ENCODE assay signal across 28 cellular contexts in genomic region chr20:20229595-20229994, GRCh38.
DNase-seq lines count a peak whose midpoint lies in the region; ATAC-seq, FAIRE-seq and TF ChIP-seq lines count a peak whose summit lies in the region.
"Had no signal": no experiment of that assay in that cellular context is flagged by ENCODE, and none has a peak within 500 bp of the region (broad histone marks: within the 10 kb centered on the region; RNA-seq: fewer than 3 reads in every experiment).

No MANE protein-coding gene starts in this region.

- in situ Hi-C loops in GM12878 (cut with MboI) = no loop called here

- H3K9me3 Mint-ChIP-seq in activated CD8-positive, alpha-beta T cell treated with anti-CD3 and anti-CD28 coated beads, Interleukin-2, amount 10 ng/mL, durations not matched to agents 7 days and 5 days (ENCODE audit: insufficient read depth) = no peaks in the 10 kb centered on the region
- peaks cover 5% of the 10 kb centered on the region for H3K9me3 Mint-ChIP-seq in activated CD8-positive, alpha-beta T cell treated with anti-CD3 and anti-CD28 coated beads for 36 hours
- H3K9me3 Mint-ChIP-seq: activated naive CD8-positive, alpha-beta T cell treated with anti-CD3 and anti-CD28 coated beads, Interleukin-2, amount 50 U/mL, for 24 hours; activated T-helper 2 cell treated with anti-CD3 and anti-CD28 coated beads, Interferon-gamma antibody, Interleukin-2, Interleukin-4, amounts not matched to agents 10 μg/mL and 5 μg/mL and 100 μg/mL, durations not matched to agents 14 hours and 24 hours and 36 hours; HFFc6; natural killer cell had no signal

- intact Hi-C loops in left ventricle myocardium inferior (cut with micrococcal nuclease) = no loop called here
- intact Hi-C loops in Right ventricle myocardium superior (cut with DNase I) = no loop called here
- intact Hi-C loops in GM12878 (cut with micrococcal nuclease; ENCODE audit: unreplicated experiment) = no loop called here
- intact Hi-C loops in activated CD8-positive, alpha-beta T cell treated with anti-CD3 and anti-CD28 coated beads for 36 hours (cut with micrococcal nuclease) = no loop called here

- FAIRE-seq in GM12878 (lab: Jason Lieb, UNC) (no peak), frontal cortex (lab: Jason Lieb, UNC) (no peak)
- FAIRE-seq: D721Med, endothelial cell of umbilical vein, keratinocyte had no signal

- 18% methylated on average over 5 of the region's 5 CpGs for WGBS in GM12878 (ENCODE audit: insufficient coverage, insufficient replicate concordance, low lambda C conversion rate, missing lambda C conversion rate)

- POLR2A ChIA-PET in GM12878 (lab: Charles Lee) = no interaction called here
- POLR2A ChIA-PET in activated CD8-positive, alpha-beta T cell treated with anti-CD3 and anti-CD28 coated beads, Interleukin-2, amount 10 ng/mL, durations not matched to agents 7 days and 5 days (lab: Charles Lee) = interaction anchor here (0.5 kb wide), 1 partner anchor 9 kb away, joined by 3 read pairs; no protein-coding TSS in a partner anchor
- POLR2A ChIA-PET in activated CD8-positive, alpha-beta T cell treated with anti-CD3 and anti-CD28 coated beads for 36 hours (lab: Charles Lee) = no interaction called here

- no peaks in the 10 kb centered on the region for H3K79me2 ChIP-seq in GM12878 (ENCODE audit: control insufficient read depth, insufficient read depth, low read length)

- H2AFZ ChIP-seq in GM12878 (ENCODE audit: control insufficient read depth, low read depth, low read length) = no peak overlapping the region

- peaks cover 17% of the 10 kb centered on the region for H3K9me3 ChIP-seq in left ventricle myocardium inferior (replicated peaks)
- H3K9me3 ChIP-seq in GM12878 (replicated peaks; ENCODE audit: control insufficient read depth, insufficient read depth, low read length) = no peaks in the 10 kb centered on the region
- H3K9me3 ChIP-seq: ovary had no signal

- H3K27ac ChIP-seq in left ventricle myocardium inferior (replicated peaks) = peak overlapping the region; percentile 36
- no peak overlapping the region for H3K27ac ChIP-seq in GM12878 (ENCODE audit: control insufficient read depth, insufficient read depth)
- H3K27ac ChIP-seq: A549, brain microvascular endothelial cell, ovary, RWPE1, sigmoid colon, stomach had no signal

- TF ChIP-seq CTCF in left ventricle myocardium inferior (IDR thresholded peaks at IDR 0.05; ENCODE audit: borderline replicate concordance) = no peak
- no peak for TF ChIP-seq CTCF in GM12878 (IDR thresholded peaks at IDR 0.05 in 2 of 3, conservative IDR thresholded peaks at IDR 0.05 in 1 of 3; ENCODE audit: control insufficient read depth in 2 of 3, extremely low read depth in 1 of 3, insufficient read depth in 1 of 3, low read depth in 3 of 3, low read length in 3 of 3)
- no peak for TF ChIP-seq CTCF in activated CD8-positive, alpha-beta T cell treated with anti-CD3 and anti-CD28 coated beads for 36 hours (IDR thresholded peaks at IDR 0.05)

- H3K36me3 ChIP-seq in left ventricle myocardium inferior (no peaks in the 10 kb centered on the region), GM12878 (ENCODE audit: control insufficient read depth in 2 of 2, insufficient read depth in 2 of 2, low read length in 1 of 2) (no peaks in the 10 kb centered on the region)
- H3K36me3 ChIP-seq: brain microvascular endothelial cell, ovary, sigmoid colon, stomach had no signal

- H3K4me3 Mint-ChIP-seq in activated CD8-positive, alpha-beta T cell treated with anti-CD3 and anti-CD28 coated beads, Interleukin-2, amount 10 ng/mL, durations not matched to agents 7 days and 5 days = no peak overlapping the region
- H3K4me3 Mint-ChIP-seq in activated CD8-positive, alpha-beta T cell treated with anti-CD3 and anti-CD28 coated beads for 36 hours = no peak overlapping the region
- H3K4me3 Mint-ChIP-seq: activated naive CD8-positive, alpha-beta T cell treated with anti-CD3 and anti-CD28 coated beads, Interleukin-2, amount 50 U/mL, for 24 hours; HFFc6; natural killer cell had no signal

- H3K4me3 ChIP-seq in left ventricle myocardium inferior (no peak overlapping the region), GM12878 (no peak overlapping the region)
- H3K4me3 ChIP-seq: A549, ovary, sigmoid colon, stomach had no signal

- no peak for TF ChIP-seq POLR2A in GM12878 (IDR thresholded peaks at IDR 0.05; ENCODE audit: low read depth, low read length)

- no peaks in the 10 kb centered on the region for H3K27me3 ChIP-seq in left ventricle myocardium inferior (ENCODE audit: low read depth)
- H3K27me3 ChIP-seq in GM12878 (replicated peaks in 1 of 2; ENCODE audit: control insufficient read depth in 2 of 2, insufficient read depth in 2 of 2, low read length in 1 of 2) = no peaks in the 10 kb centered on the region; a peak in 1 of 4 replicates
- H3K27me3 ChIP-seq: brain microvascular endothelial cell, ovary, sigmoid colon had no signal

- BruUV-seq in GM12878 (replicated peaks; lab: Mats Ljungman, UMichigan) = no TSS peak

- no peak overlapping the region for H3K27ac Mint-ChIP-seq in activated CD8-positive, alpha-beta T cell treated with anti-CD3 and anti-CD28 coated beads, Interleukin-2, amount 10 ng/mL, durations not matched to agents 7 days and 5 days
- H3K27ac Mint-ChIP-seq in activated CD8-positive, alpha-beta T cell treated with anti-CD3 and anti-CD28 coated beads for 36 hours = no peak overlapping the region
- H3K27ac Mint-ChIP-seq: activated naive CD8-positive, alpha-beta T cell treated with anti-CD3 and anti-CD28 coated beads, Interleukin-2, amount 50 U/mL, for 24 hours; activated T-helper 2 cell treated with anti-CD3 and anti-CD28 coated beads, Interferon-gamma antibody, Interleukin-2, Interleukin-4, amounts not matched to agents 10 μg/mL and 5 μg/mL and 100 μg/mL, durations not matched to agents 14 hours and 24 hours and 36 hours; HFFc6; natural killer cell had no signal

- RAD21 ChIA-PET in GM12878 (lab: Charles Lee; ENCODE audit: unreplicated experiment) = no interaction called here

- no peaks in the 10 kb centered on the region for H3K36me3 Mint-ChIP-seq in activated CD8-positive, alpha-beta T cell treated with anti-CD3 and anti-CD28 coated beads, Interleukin-2, amount 10 ng/mL, durations not matched to agents 7 days and 5 days (ENCODE audit: low read depth)
- H3K36me3 Mint-ChIP-seq in activated CD8-positive, alpha-beta T cell treated with anti-CD3 and anti-CD28 coated beads for 36 hours (ENCODE audit: low read depth) = no peaks in the 10 kb centered on the region
- H3K36me3 Mint-ChIP-seq: natural killer cell had no signal

- H4K20me1 ChIP-seq in GM12878 (ENCODE audit: control insufficient read depth, insufficient read depth) = no peaks in the 10 kb centered on the region; the same call in 1 of the 2 replicates

- no peak for TF ChIP-seq RAD21 in GM12878 (IDR thresholded peaks at IDR 0.05; ENCODE audit: insufficient read depth, low read depth, low read length)

- no peaks in the 10 kb centered on the region for H3K4me1 Mint-ChIP-seq in activated CD8-positive, alpha-beta T cell treated with anti-CD3 and anti-CD28 coated beads, Interleukin-2, amount 10 ng/mL, durations not matched to agents 7 days and 5 days (ENCODE audit: low read depth)
- no peaks in the 10 kb centered on the region for H3K4me1 Mint-ChIP-seq in activated CD8-positive, alpha-beta T cell treated with anti-CD3 and anti-CD28 coated beads for 36 hours (ENCODE audit: low read depth)
- H3K4me1 Mint-ChIP-seq: activated naive CD8-positive, alpha-beta T cell treated with anti-CD3 and anti-CD28 coated beads, Interleukin-2, amount 50 U/mL, for 24 hours had no signal

- no peak overlapping the region for H3K4me2 ChIP-seq in GM12878 (ENCODE audit: control insufficient read depth, insufficient read depth)
- H3K4me2 ChIP-seq: A549 had no signal

- ATAC-seq in Right ventricle myocardium superior (ENCODE audit: poor library complexity) = no peak
- peak; percentile 53 for ATAC-seq in HG03575 (IDR thresholded peaks at IDR 0.05; ENCODE audit: extremely low read depth, insufficient number of reproducible peaks, low FRiP score, unreplicated experiment)
- no peak; the same call in 2 of the 3 replicates for ATAC-seq in GM12878
- ATAC-seq in activated CD8-positive, alpha-beta T cell treated with anti-CD3 and anti-CD28 coated beads, Interleukin-2, amount 10 ng/mL, durations not matched to agents 7 days and 5 days = no peak
- no peak for ATAC-seq in activated CD8-positive, alpha-beta T cell treated with anti-CD3 and anti-CD28 coated beads for 36 hours
- ATAC-seq: A549; activated naive CD8-positive, alpha-beta T cell treated with anti-CD3 and anti-CD28 coated beads, Interleukin-2, amount 50 U/mL, for 24 hours; natural killer cell had no signal

- SMC1A ChIA-PET in GM12878 (lab: Charles Lee; ENCODE audit: uncharacterized antibody, unreplicated experiment) = no interaction called here

- no peak for TF ChIP-seq EP300 in GM12878 (IDR thresholded peaks at IDR 0.05; ENCODE audit: borderline replicate concordance in 1 of 2, control insufficient read depth in 1 of 2, low read depth in 2 of 2, low read length in 2 of 2)

- no peak overlapping the region for H3K9ac ChIP-seq in GM12878 (ENCODE audit: control insufficient read depth, insufficient read depth, low read length)

- no peak for DNase-seq in left ventricle myocardium inferior
- no peak for DNase-seq in Right ventricle myocardium superior
- DNase-seq in GM12878 (ENCODE audit: low read depth, low spot score) = no peak
- DNase-seq in activated CD8-positive, alpha-beta T cell treated with anti-CD3 and anti-CD28 coated beads, Interleukin-2, amount 10 ng/mL, durations not matched to agents 7 days and 5 days = no peak
- DNase-seq in stimulated activated CD4-positive, alpha-beta T cell treated with anti-CD3 and anti-CD28 coated beads, Interleukin-15, amount 100 ng/mL, for 24 hours = no peak
- no peak for DNase-seq in activated CD8-positive, alpha-beta T cell treated with anti-CD3 and anti-CD28 coated beads for 36 hours
- DNase-seq in frontal cortex (ENCODE audit: low spot score in 2 of 2) = no peak
- DNase-seq: activated naive CD8-positive, alpha-beta T cell treated with anti-CD3 and anti-CD28 coated beads, Interleukin-2, amount 50 U/mL, for 24 hours; brain microvascular endothelial cell; C1 segment of cervical spinal cord; foreskin fibroblast; HFFc6; hypothalamus; mesenchymal stem cell; natural killer cell; NCI-H1694; NCI-H82; ovary; sigmoid colon; stimulated activated CD4-positive, alpha-beta T cell treated with anti-CD3 and anti-CD28 coated beads, Interleukin-2, amount 100 ng/mL, for 48 hours; stomach had no signal

- H3K4me1 ChIP-seq in left ventricle myocardium inferior (peaks cover 21% of the 10 kb centered on the region), GM12878 (ENCODE audit: control insufficient read depth, insufficient read depth, low read length) (no peaks in the 10 kb centered on the region)
- H3K4me1 ChIP-seq: A549, sigmoid colon, stomach had no signal

- H3K27me3 Mint-ChIP-seq in activated CD8-positive, alpha-beta T cell treated with anti-CD3 and anti-CD28 coated beads, Interleukin-2, amount 10 ng/mL, durations not matched to agents 7 days and 5 days (ENCODE audit: low read depth) = peaks cover 4% of the 10 kb centered on the region
- peaks cover 6% of the 10 kb centered on the region for H3K27me3 Mint-ChIP-seq in activated CD8-positive, alpha-beta T cell treated with anti-CD3 and anti-CD28 coated beads for 36 hours

- CTCF ChIA-PET in GM12878 (lab: Yijun Ruan, JAX) = interaction anchor here (0.6 to 1.8 kb wide), 6 partner anchors 9 to 175 kb away, joined by 3 to 6 read pairs (median 4); no protein-coding TSS in a partner anchor
- CTCF ChIA-PET in activated CD8-positive, alpha-beta T cell treated with anti-CD3 and anti-CD28 coated beads, Interleukin-2, amount 10 ng/mL, durations not matched to agents 7 days and 5 days (lab: Charles Lee) = no interaction called here
- CTCF ChIA-PET in activated CD8-positive, alpha-beta T cell treated with anti-CD3 and anti-CD28 coated beads for 36 hours (lab: Charles Lee) = interaction anchor here (0.7 to 1.1 kb wide), 2 partner anchors 46 to 146 kb away, joined by 3 to 4 read pairs; no protein-coding TSS in a partner anchor
